1 cellular context compared by ENCODE assay signal in genomic region chr7:25852249-25852994, GRCh38.
TF ChIP-seq lines count a peak whose summit lies in the region.

No MANE protein-coding gene starts in this region.

TF ChIP-seq in HepG2, 621 proteins besides CTCF, POLR2A, EP300 and RAD21 (continued from another document):
- peak; percentile 19; the same call in 1 of the 2 replicates for TF ChIP-seq EZH2 (conservative IDR thresholded peaks at IDR 0.05; ENCODE audit: low read depth, low read length)
- 0 out of 2 replicates have a peak, but pooled peaks have one; percentile 0 for TF ChIP-seq ZFX (CRISPR knock-in tag; IDR thresholded peaks at IDR 0.05; ENCODE audit: low read depth)
